22 cellular contexts compared by ENCODE assay signal in genomic region chr6:133136177-133136896, GRCh38.
DNase-seq lines count a peak whose midpoint lies in the region; ATAC-seq and TF ChIP-seq lines count a peak whose summit lies in the region.
"Had no signal": no experiment of that assay in that cellular context is flagged by ENCODE, and none has a peak within 500 bp of the region (broad histone marks: within the 10 kb centered on the region; RNA-seq: fewer than 3 reads in every experiment).

No MANE protein-coding gene starts in this region.

- H3K4me1 Mint-ChIP-seq in nephron, result peaks cover 41% of the 10 kb centered on the region
- H3K4me1 Mint-ChIP-seq: CD8-positive, alpha-beta memory T cell had no signal

- H3K36me3 Mint-ChIP-seq in nephron (ENCODE audit: low read depth), result no peaks in the 10 kb centered on the region
- H3K36me3 Mint-ChIP-seq: CD8-positive, alpha-beta memory T cell had no signal

- H3K36me3 ChIP-seq in upper lobe of right lung, result no peaks in the 10 kb centered on the region
- H3K36me3 ChIP-seq in mucosa of descending colon (ENCODE audit: low read depth), result no peaks in the 10 kb centered on the region

- intact Hi-C loops in upper lobe of right lung (cut with DNase I) (no loop called here), mucosa of descending colon (cut with DNase I, micrococcal nuclease) (no loop called here)

- H3K27me3 Mint-ChIP-seq in nephron (ENCODE audit: low read depth), result no peaks in the 10 kb centered on the region
- H3K27me3 Mint-ChIP-seq: CD8-positive, alpha-beta memory T cell had no signal

- no peak overlapping the region for H3K4me3 ChIP-seq in astrocyte of the cerebellum (ENCODE audit: low read depth, low read length)
- H3K4me3 ChIP-seq in upper lobe of right lung, result no peak overlapping the region
- no peak overlapping the region for H3K4me3 ChIP-seq in mucosa of descending colon

- in situ Hi-C loops in astrocyte of the cerebellum (cut with HindIII; ENCODE audit: low sequenced_read_pairs), result no loop called here

- peaks cover 5% of the 10 kb centered on the region for H3K9me3 Mint-ChIP-seq in nephron

- H3K4me1 ChIP-seq in upper lobe of right lung, result no peaks in the 10 kb centered on the region
- no peaks in the 10 kb centered on the region for H3K4me1 ChIP-seq in mucosa of descending colon (ENCODE audit: low read depth)

- H3K4me3 Mint-ChIP-seq in nephron, result no peak overlapping the region
- H3K4me3 Mint-ChIP-seq: CD8-positive, alpha-beta memory T cell; HFFc6 had no signal

- TF ChIP-seq CTCF in astrocyte of the cerebellum (IDR thresholded peaks at IDR 0.05; ENCODE audit: low read depth, low read length, missing control alignments) (no peak), nephron (IDR thresholded peaks at IDR 0.05; ENCODE audit: unreplicated experiment in 3 of 3) (no peak), upper lobe of right lung (IDR thresholded peaks at IDR 0.05) (no peak), mucosa of descending colon (IDR thresholded peaks at IDR 0.05) (no peak)

- ATAC-seq in upper lobe of right lung (peak; percentile 34), mucosa of descending colon (no peak)
- ATAC-seq: Right ventricle myocardium inferior had no signal

- H3K9me3 ChIP-seq in upper lobe of right lung (no peaks in the 10 kb centered on the region), mucosa of descending colon (no peaks in the 10 kb centered on the region)

- DNase-seq in DMS53 (lab: John Stamatoyannopoulos, UW), result peak; percentile 3
- DNase-seq in DMS53 treated with DMSO at 0.1 percent for 48 hours (lab: John Stamatoyannopoulos, UW; ENCODE audit: unreplicated experiment), result no peak
- peak; percentile 59 for DNase-seq in astrocyte of the cerebellum (ENCODE audit: low read depth)
- DNase-seq in upper lobe of right lung, result no peak
- no peak for DNase-seq in substantia nigra (lab: John Stamatoyannopoulos, UW)
- no peak for DNase-seq in mucosa of descending colon
- DNase-seq in activated CD4-positive, alpha-beta T cell treated with anti-CD3 and anti-CD28 coated beads for 1 hour, result no peak
- DNase-seq: 8988T; AML-193; Calu3; CD8-positive, alpha-beta memory T cell; DMS79; H7; HFFc6; Kasumi-1; NCI-H1694; NCI-H2081; NCI-H774; SW 1271 had no signal

- no peaks in the 10 kb centered on the region for H3K27me3 ChIP-seq in upper lobe of right lung

- peak overlapping the region; percentile 2 to 63 (median 52) for H3K27ac Mint-ChIP-seq in nephron
- H3K27ac Mint-ChIP-seq: CD8-positive, alpha-beta memory T cell; HFFc6 had no signal

- H3K27ac ChIP-seq in upper lobe of right lung (no peak overlapping the region), substantia nigra (ENCODE audit: low read depth, low read length, poor library complexity, severe bottlenecking) (no peak overlapping the region)
- H3K27ac ChIP-seq: C4-2B had no signal

Comparison
In these comparisons a context has a peak if more than half of its experiments do, and no peak if none do; other contexts are left out.
1. DNase-seq: peak in DMS53 (single experiment) and astrocyte of the cerebellum (single experiment); none in DMS53 treated with DMSO at 0.1 percent for 48 hours (single experiment), upper lobe of right lung (single experiment), substantia nigra (0 of 49), mucosa of descending colon (0 of 3) and activated CD4-positive, alpha-beta T cell treated with anti-CD3 and anti-CD28 coated beads for 1 hour (single experiment).